In genomic region chr2:191064590-191064989, GRCh38 we compare ENCODE assay signal across 1 cellular context.
TF ChIP-seq lines count a peak whose summit lies in the region.

No MANE protein-coding gene starts in this region.

TF ChIP-seq in H1, 55 proteins besides CTCF, POLR2A, EP300 and RAD21:
- TF ChIP-seq CHD7 (IDR thresholded peaks at IDR 0.05; ENCODE audit: insufficient replicate concordance, low read length) (no peak), CREB1 (IDR thresholded peaks at IDR 0.05) (no peak), RBBP5 (IDR thresholded peaks at IDR 0.05; ENCODE audit: borderline replicate concordance, low read depth, low read length) (no peak), USF2 (IDR thresholded peaks at IDR 0.05; ENCODE audit: low read length) (no peak), SIN3A (conservative IDR thresholded peaks at IDR 0.05 in 1 of 2, IDR thresholded peaks at IDR 0.05 in 1 of 2; ENCODE audit: low read depth in 1 of 2, low read length in 2 of 2) (no peak), TAF1 (IDR thresholded peaks at IDR 0.05; ENCODE audit: low read depth, low read length) (no peak), BRCA1 (IDR thresholded peaks at IDR 0.05; ENCODE audit: low read depth, low read length) (no peak)
